ENCODE assay signal across 10 cellular contexts in genomic region chrX:110853610-110854009, GRCh38. TPM values are rescaled to one million over a fixed set of nuclear protein-coding genes. Genes with fewer than 3 reads are reported as not detected.
DNase-seq lines count a peak whose midpoint lies in the region; ATAC-seq, FAIRE-seq and TF ChIP-seq lines count a peak whose summit lies in the region.
"Had no signal": no experiment of that assay in that cellular context is flagged by ENCODE, and none has a peak within 500 bp of the region (broad histone marks: within the 10 kb centered on the region; RNA-seq: fewer than 3 reads in every experiment).

No MANE protein-coding gene starts in this region.

- no peak overlapping the region for H3K27ac Mint-ChIP-seq in stimulated activated memory B cell treated with anti-CD40 and anti-IgM and Interleukin-4, amounts not matched to agents 10 μg/mL and 1 μg/mL and 100 μg/mL, for 72 hours

- no peaks in the 10 kb centered on the region; the same call in 1 of the 2 replicates for H4K20me1 ChIP-seq in GM12878 (ENCODE audit: control insufficient read depth, insufficient read depth)
- H4K20me1 ChIP-seq: BLaER1 had no signal

- RAD21 ChIA-PET in GM12878 (lab: Charles Lee; ENCODE audit: unreplicated experiment): no interaction called here

- FAIRE-seq in GM12878 (lab: Jason Lieb, UNC): no peak
- FAIRE-seq: islet of Langerhans had no signal

- POLR2A ChIA-PET in GM12878 (lab: Charles Lee): no interaction called here

- BruUV-seq in GM12878 (replicated peaks; lab: Mats Ljungman, UMichigan): no TSS peak

- H3K27ac ChIP-seq in GM12878 (ENCODE audit: control insufficient read depth, insufficient read depth): no peak overlapping the region
- no peak overlapping the region for H3K27ac ChIP-seq in Peyer's patch
- H3K27ac ChIP-seq: BLaER1 had no signal

- in situ Hi-C loops in GM12878 (cut with MboI): loop anchor here (10.0 kb wide), 1 partner anchor 391 kb away; no protein-coding TSS in a partner anchor

- CTCF ChIA-PET in GM12878 (lab: Yijun Ruan, JAX): interaction anchor here (0.7 to 2.6 kb wide), 11 partner anchors 10 to 412 kb away, joined by 3 to 13 read pairs (median 4); no protein-coding TSS in a partner anchor

- H3K9ac ChIP-seq in GM12878 (ENCODE audit: control insufficient read depth, insufficient read depth, low read length): no peak overlapping the region
- H3K9ac ChIP-seq: BLaER1 had no signal

- H3K36me3 Mint-ChIP-seq in stimulated activated memory B cell treated with anti-CD40 and anti-IgM and Interleukin-4, amounts not matched to agents 10 μg/mL and 1 μg/mL and 100 μg/mL, for 72 hours: no peaks in the 10 kb centered on the region

- TF ChIP-seq EP300 in GM12878 (IDR thresholded peaks at IDR 0.05; ENCODE audit: borderline replicate concordance in 1 of 2, control insufficient read depth in 1 of 2, low read depth in 2 of 2, low read length in 2 of 2): no peak

- H3K4me1 ChIP-seq in GM12878 (ENCODE audit: control insufficient read depth, insufficient read depth, low read length) (no peaks in the 10 kb centered on the region; the same call in 1 of the 2 replicates), Peyer's patch (no peaks in the 10 kb centered on the region)
- H3K4me1 ChIP-seq: BLaER1 had no signal

- no peak overlapping the region for H3K4me2 ChIP-seq in GM12878 (ENCODE audit: control insufficient read depth, insufficient read depth)
- H3K4me2 ChIP-seq: BLaER1 had no signal

- no peak overlapping the region for H3K4me3 Mint-ChIP-seq in stimulated activated memory B cell treated with anti-CD40 and anti-IgM and Interleukin-4, amounts not matched to agents 10 μg/mL and 1 μg/mL and 100 μg/mL, for 72 hours

- H3K36me3 ChIP-seq in GM12878 (ENCODE audit: control insufficient read depth in 2 of 2, insufficient read depth in 2 of 2, low read length in 1 of 2) (no peaks in the 10 kb centered on the region), Peyer's patch (no peaks in the 10 kb centered on the region)
- H3K36me3 ChIP-seq: BLaER1 had no signal

- 38% methylated on average over 7 of the region's 7 CpGs for WGBS in GM12878 (ENCODE audit: insufficient coverage, insufficient replicate concordance, low lambda C conversion rate, missing lambda C conversion rate)

- H3K9me3 Mint-ChIP-seq in stimulated activated memory B cell treated with anti-CD40 and anti-IgM and Interleukin-4, amounts not matched to agents 10 μg/mL and 1 μg/mL and 100 μg/mL, for 72 hours: no peaks in the 10 kb centered on the region

- H3K9me3 ChIP-seq in GM12878 (replicated peaks; ENCODE audit: control insufficient read depth, insufficient read depth, low read length): no peaks in the 10 kb centered on the region
- H3K9me3 ChIP-seq in Peyer's patch: no peaks in the 10 kb centered on the region

- peaks cover 8% of the 10 kb centered on the region for H3K27me3 Mint-ChIP-seq in stimulated activated memory B cell treated with anti-CD40 and anti-IgM and Interleukin-4, amounts not matched to agents 10 μg/mL and 1 μg/mL and 100 μg/mL, for 72 hours

- no peak overlapping the region for H2AFZ ChIP-seq in GM12878 (ENCODE audit: control insufficient read depth, low read depth, low read length)

- no peaks in the 10 kb centered on the region for H3K4me1 Mint-ChIP-seq in stimulated activated memory B cell treated with anti-CD40 and anti-IgM and Interleukin-4, amounts not matched to agents 10 μg/mL and 1 μg/mL and 100 μg/mL, for 72 hours

- no peak for TF ChIP-seq RAD21 in GM12878 (IDR thresholded peaks at IDR 0.05; ENCODE audit: insufficient read depth, low read depth, low read length)

- DNase-seq in NCI-H2227 (lab: John Stamatoyannopoulos, UW; ENCODE audit: unreplicated experiment) (peak; percentile 10), NCI-H2227 treated with DMSO at 0.1 percent for 48 hours (lab: John Stamatoyannopoulos, UW) (no peak), NCI-H1105 treated with DMSO at 0.1 percent for 48 hours (lab: John Stamatoyannopoulos, UW) (peak; percentile 50), GM12878 (ENCODE audit: low read depth, low spot score) (no peak), middle frontal gyrus (ENCODE audit: extremely low spot score, low spot score) (peak; percentile 3), Peyer's patch (no peak)

- TF ChIP-seq CTCF in GM12878 (IDR thresholded peaks at IDR 0.05 in 2 of 3, conservative IDR thresholded peaks at IDR 0.05 in 1 of 3; ENCODE audit: control insufficient read depth in 2 of 3, extremely low read depth in 1 of 3, insufficient read depth in 1 of 3, low read depth in 3 of 3, low read length in 3 of 3) (0 out of 6 replicates have a peak, but pooled peaks of 1 of the 3 experiments have one; percentile 8), Peyer's patch (IDR thresholded peaks at IDR 0.05) (no peak)

- intact Hi-C loops in GM12878 (cut with micrococcal nuclease; ENCODE audit: unreplicated experiment): loop anchor here (5.0 to 10.0 kb wide), 2 partner anchors 391 to 691 kb away; no protein-coding TSS in a partner anchor

- TF ChIP-seq POLR2A in GM12878 (IDR thresholded peaks at IDR 0.05; ENCODE audit: low read depth, low read length) (no peak), Peyer's patch (IDR thresholded peaks at IDR 0.05) (no peak)

- H3K27me3 ChIP-seq in GM12878 (replicated peaks in 1 of 2; ENCODE audit: control insufficient read depth in 2 of 2, insufficient read depth in 2 of 2, low read length in 1 of 2) (no peaks in the 10 kb centered on the region), Peyer's patch (no peaks in the 10 kb centered on the region)

- H3K4me3 ChIP-seq in GM12878: no peak overlapping the region
- no peak overlapping the region for H3K4me3 ChIP-seq in Peyer's patch
- H3K4me3 ChIP-seq: BLaER1 had no signal

- SMC1A ChIA-PET in GM12878 (lab: Charles Lee; ENCODE audit: uncharacterized antibody, unreplicated experiment): interaction anchor here (0.7 to 1.7 kb wide), 4 partner anchors 8 to 409 kb away, joined by 3 to 4 read pairs (median 3); no protein-coding TSS in a partner anchor

- peak; percentile 67 for ATAC-seq in GM12878
- ATAC-seq in stimulated activated memory B cell treated with anti-CD40 and anti-IgM and Interleukin-4, amounts not matched to agents 10 μg/mL and 1 μg/mL and 100 μg/mL, for 72 hours: no peak
- no peak for ATAC-seq in GM21447 (IDR thresholded peaks at IDR 0.05; ENCODE audit: unreplicated experiment)

- no peaks in the 10 kb centered on the region for H3K79me2 ChIP-seq in GM12878 (ENCODE audit: control insufficient read depth, insufficient read depth, low read length)

TF ChIP-seq in GM12878, 131 proteins besides CTCF, POLR2A, EP300 and RAD21:
- TF ChIP-seq RFX5 (IDR thresholded peaks at IDR 0.05; ENCODE audit: low read depth, low read length) (no peak), SPI1 (IDR thresholded peaks at IDR 0.05; ENCODE audit: borderline replicate concordance, insufficient read depth, low read depth, low read length) (peak; percentile 76; the same call in 1 of the 2 replicates)

RNA-seq across cellular contexts. Expression of gene CHRDL1, which starts 58.0 kb away (rescaled TPM):
- 4.4 and 6.6 TPM in 2 replicates for total RNA-seq in GM12878 (2013; cell fraction: nucleolus; rRNA removed)
- total RNA-seq in GM12878 (2014; rRNA removed): 0.23 and 0.38 TPM in 2 replicates
- 0.40 and 0.41 TPM in 2 replicates for total RNA-seq in GM12878 (2014; rRNA removed; fragmentation: Illumina TruSeq; extraction: Trizol)
- total RNA-seq in GM12878 (2021): 0.44 and 0.48 TPM in 2 replicates
- not detected for polyA plus RNA-seq in GM12878 (2011; ENCODE audit: low read depth)
- 0.27 and 0.37 TPM in 2 replicates for polyA plus RNA-seq in GM12878 (2011; rRNA removed)
- 0.13 and 0.27 TPM in 2 replicates for polyA plus RNA-seq in GM12878 (2011; cell fraction: cytosol; rRNA removed)
- polyA plus RNA-seq in GM12878 (2011; cell fraction: nucleus; rRNA removed): 0.12 and 0.28 TPM in 2 replicates
- not detected in 2 replicates for polyA plus RNA-seq in GM12878 (2012)
- polyA plus RNA-seq in GM12878 (2014; fragmentation: Illumina TruSeq; extraction: Trizol): 0.47 and 0.65 TPM in 2 replicates
- polyA plus RNA-seq in GM12878 (2014; fragmentation: Nextera tagmentation; extraction: Ambion mirVana): under 1 TPM; 0.05 to 0.07 TPM
- polyA plus RNA-seq in GM12878 (2014; rRNA removed): 0.28 and 0.30 TPM in 2 replicates
- polyA plus RNA-seq in GM12878 (2016; fragmentation: Nextera tagmentation; extraction: Ambion mirVana): under 1 TPM; 0.05 to 0.11 TPM
- 0.22 and 0.62 TPM in 2 replicates for polyA minus RNA-seq in GM12878 (2011; rRNA and poly(A)+ RNA removed)
- polyA minus RNA-seq in GM12878 (2011; cell fraction: cytosol; rRNA and poly(A)+ RNA removed): not detected in 2 replicates
- 0.12 TPM in 1 of 2 replicates, not detected in the other for polyA minus RNA-seq in GM12878 (2011; cell fraction: nucleus; rRNA and poly(A)+ RNA removed)
- 10 to 100 TPM in 1 of 4 donors, 1 to 10 TPM in 3; 4.1 to 12.5 (median 7.6) TPM for total RNA-seq in Peyer's patch

Comparison
In these comparisons a context has a peak if more than half of its experiments do, and no peak if none do; other contexts are left out.
1. DNase-seq: peak in NCI-H2227 (single experiment), NCI-H1105 treated with DMSO at 0.1 percent for 48 hours (single experiment) and middle frontal gyrus (single experiment); none in NCI-H2227 treated with DMSO at 0.1 percent for 48 hours (single experiment), GM12878 (single experiment) and Peyer's patch (0 of 3).